9 cellular contexts compared by ENCODE assay signal in the genomic region with DNA sequence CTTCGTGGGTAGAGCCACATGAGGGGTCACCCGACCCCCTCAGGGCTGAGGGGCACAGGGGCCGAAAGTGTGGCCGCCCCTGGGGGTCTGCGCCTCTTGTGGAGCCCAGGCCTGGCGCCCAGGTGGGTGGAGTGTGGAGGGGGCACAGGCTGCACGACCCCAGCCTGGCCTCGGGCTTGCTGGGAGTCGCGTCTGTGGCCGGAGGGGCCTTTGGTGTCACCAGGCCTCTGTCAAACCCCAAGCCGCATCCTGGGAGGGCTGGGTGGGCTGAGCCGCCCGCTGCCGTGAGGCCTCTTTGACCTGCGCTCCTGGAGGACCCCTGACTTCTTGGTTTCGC.
DNase-seq lines count a peak whose midpoint lies in the region; ATAC-seq and TF ChIP-seq lines count a peak whose summit lies in the region.
"Had no signal": no experiment of that assay in that cellular context is flagged by ENCODE, and none has a peak within 500 bp of the region (broad histone marks: within the 10 kb centered on the region; RNA-seq: fewer than 3 reads in every experiment).

No MANE protein-coding gene starts in this region.

- no peaks in the 10 kb centered on the region for H3K9me3 Mint-ChIP-seq in chondrocyte (ENCODE audit: low read depth)

- H3K4me3 ChIP-seq in SK-N-SH (ENCODE audit: low read depth in 2 of 2, low read length in 1 of 2), result peak overlapping the region in 1 of 2 experiments; percentile 49; a peak in 2 of 4 replicates
- H3K4me3 ChIP-seq in lower lobe of right lung, result peak overlapping the region; percentile 49
- peak overlapping the region; percentile 62 for H3K4me3 ChIP-seq in thoracic aorta

- intact Hi-C loops in lower lobe of right lung (cut with DNase I), result no loop called here

- H3K27ac ChIP-seq in SK-N-SH (ENCODE audit: low read depth in 2 of 2, low read length in 1 of 2) (peak overlapping the region; percentile 65 to 85; a peak in 3 of 4 replicates), lower lobe of right lung (peak overlapping the region; percentile 90), thoracic aorta (peak overlapping the region; percentile 69 to 80)

- CTCF ChIA-PET in SK-N-SH (lab: Yijun Ruan, JAX), result interaction anchor here (0.9 to 1.5 kb wide), 4 partner anchors 20 to 248 kb away, joined by 3 to 5 read pairs (median 4); no protein-coding TSS in a partner anchor

- H3K4me3 Mint-ChIP-seq in chondrocyte (ENCODE audit: unreplicated experiment), result no peak overlapping the region

- 75% methylated on average over 8 of the region's 17 CpGs for WGBS in SK-N-SH (ENCODE audit: low lambda C conversion rate)

- DNase-seq in SK-N-SH (no peak), chondrocyte (ENCODE audit: low spot score) (peak; percentile 70), lower lobe of right lung (peak; percentile 59), thoracic aorta (ENCODE audit: low spot score) (no peak), NOMO-1 treated with DMSO at 0.1 percent for 48 hours (lab: John Stamatoyannopoulos, UW; ENCODE audit: unreplicated experiment) (no peak), NCI-H748 (lab: John Stamatoyannopoulos, UW; ENCODE audit: unreplicated experiment) (no peak)
- DNase-seq in stimulated activated CD4-positive, alpha-beta T cell treated with anti-CD3 and anti-CD28 coated beads, Interleukin-12 subunit alpha, Interleukin-12 subunit beta, amount 100 ng/mL, for 4 hours, result no peak
- DNase-seq: NCI-H1092 had no signal

- H4K20me1 ChIP-seq in SK-N-SH (ENCODE audit: insufficient read depth), result no peaks in the 10 kb centered on the region

- peaks cover 27% of the 10 kb centered on the region for H3K4me1 Mint-ChIP-seq in chondrocyte (ENCODE audit: low read depth)

- no peak overlapping the region; the same call in 1 of the 2 replicates for H3K9ac ChIP-seq in SK-N-SH

- no peaks in the 10 kb centered on the region for H3K27me3 Mint-ChIP-seq in chondrocyte (ENCODE audit: low read depth)

- H3F3A ChIP-seq in SK-N-SH (replicated peaks; ENCODE audit: insufficient read depth), result peaks cover 5% of the 10 kb centered on the region

- TF ChIP-seq RAD21 in SK-N-SH (IDR thresholded peaks at IDR 0.05; ENCODE audit: low read length), result no peak

- TF ChIP-seq EP300 in SK-N-SH (IDR thresholded peaks at IDR 0.05; ENCODE audit: borderline replicate concordance in 1 of 2, low read depth in 1 of 2, low read length in 1 of 2), result no peak

- H3K4me1 ChIP-seq in SK-N-SH (ENCODE audit: control insufficient read depth in 1 of 2, insufficient read depth in 2 of 2, low read depth in 1 of 2, low read length in 1 of 2) (peaks cover 0 to 33% of the 10 kb centered on the region in 2 experiments; a peak in 2 of 4 replicates), lower lobe of right lung (peaks cover 42% of the 10 kb centered on the region), thoracic aorta (ENCODE audit: control insufficient read depth in 1 of 2, low read depth in 2 of 2) (peaks cover 0 to 18% of the 10 kb centered on the region in 2 donors)

- no peaks in the 10 kb centered on the region for H3K79me2 ChIP-seq in SK-N-SH (ENCODE audit: insufficient read depth)

- no peaks in the 10 kb centered on the region for H3K9me2 ChIP-seq in SK-N-SH

- H2AFZ ChIP-seq in SK-N-SH (ENCODE audit: low read depth), result peak overlapping the region; percentile 78; the same call in 1 of the 2 replicates

- no peak for TF ChIP-seq CTCF in SK-N-SH (IDR thresholded peaks at IDR 0.05)
- no peak for TF ChIP-seq CTCF in chondrocyte (IDR thresholded peaks at IDR 0.05)
- no peak for TF ChIP-seq CTCF in lower lobe of right lung (IDR thresholded peaks at IDR 0.05)
- no peak for TF ChIP-seq CTCF in thoracic aorta (IDR thresholded peaks at IDR 0.05)

- H3K9me3 ChIP-seq in SK-N-SH (no peaks in the 10 kb centered on the region), lower lobe of right lung (no peaks in the 10 kb centered on the region), thoracic aorta (no peaks in the 10 kb centered on the region)

- H3K36me3 ChIP-seq in SK-N-SH (replicated peaks in 1 of 2; ENCODE audit: control insufficient read depth in 1 of 2, insufficient read depth in 2 of 2, low read length in 1 of 2) (no peaks in the 10 kb centered on the region), lower lobe of right lung (peaks cover 6% of the 10 kb centered on the region), thoracic aorta (no peaks in the 10 kb centered on the region)

- H3K27ac Mint-ChIP-seq in chondrocyte (ENCODE audit: unreplicated experiment), result peak overlapping the region; percentile 89

- POLR2A ChIA-PET in SK-N-SH (lab: Yijun Ruan, JAX), result no interaction called here

- H3K4me2 ChIP-seq in SK-N-SH, result no peak overlapping the region; the same call in 1 of the 2 replicates

- ATAC-seq in SK-N-SH treated with all-trans-retinoic acid at 6 μM for 48 hours (no peak), lower lobe of right lung (no peak), thoracic aorta (ENCODE audit: insufficient number of reproducible peaks, low FRiP score, low read depth) (no peak)

- H3K27me3 ChIP-seq in SK-N-SH (ENCODE audit: insufficient read depth) (no peaks in the 10 kb centered on the region), lower lobe of right lung (ENCODE audit: low read depth) (no peaks in the 10 kb centered on the region), thoracic aorta (replicated peaks; ENCODE audit: insufficient read depth) (no peaks in the 10 kb centered on the region)

- no peaks in the 10 kb centered on the region for H3K36me3 Mint-ChIP-seq in chondrocyte (ENCODE audit: low read depth)

TF ChIP-seq in SK-N-SH, 30 proteins besides CTCF, POLR2A, EP300 and RAD21:
- TF ChIP-seq FOSL2 (IDR thresholded peaks at IDR 0.05; ENCODE audit: borderline replicate concordance, low read depth) (no peak), GATA2 (CRISPR knock-in tag; IDR thresholded peaks at IDR 0.05) (no peak)

TF ChIP-seq in SK-N-SH treated with all-trans-retinoic acid at 6 μM for 48 hours, 23 proteins besides CTCF, POLR2A, EP300 and RAD21:
- TF ChIP-seq TCF4 (CRISPR knock-in tag; IDR thresholded peaks at IDR 0.05; ENCODE audit: borderline replicate concordance) (no peak), ARNTL (CRISPR knock-in tag; IDR thresholded peaks at IDR 0.05; ENCODE audit: borderline replicate concordance, low read depth) (no peak), ZNF565 (CRISPR knock-in tag; conservative IDR thresholded peaks at IDR 0.05; ENCODE audit: low read depth) (no peak), PPARA (CRISPR knock-in tag; IDR thresholded peaks at IDR 0.05; ENCODE audit: borderline replicate concordance) (no peak), ZFP3 (CRISPR knock-in tag; IDR thresholded peaks at IDR 0.05) (no peak), CSDC2 (CRISPR knock-in tag; IDR thresholded peaks at IDR 0.05) (no peak), ZNF70 (CRISPR knock-in tag; IDR thresholded peaks at IDR 0.05) (no peak), ESRRG (CRISPR knock-in tag; IDR thresholded peaks at IDR 0.05) (no peak), RARB (CRISPR knock-in tag; IDR thresholded peaks at IDR 0.05) (no peak), GLIS3 (CRISPR knock-in tag; IDR thresholded peaks at IDR 0.05) (no peak), ZC3H10 (CRISPR knock-in tag; IDR thresholded peaks at IDR 0.05) (no peak), ISL1 (CRISPR knock-in tag; IDR thresholded peaks at IDR 0.05) (no peak), SNAI2 (CRISPR knock-in tag; IDR thresholded peaks at IDR 0.05) (no peak), BACH2 (CRISPR knock-in tag; IDR thresholded peaks at IDR 0.05; ENCODE audit: borderline replicate concordance) (no peak)
- TF ChIP-seq, protein P1, sequence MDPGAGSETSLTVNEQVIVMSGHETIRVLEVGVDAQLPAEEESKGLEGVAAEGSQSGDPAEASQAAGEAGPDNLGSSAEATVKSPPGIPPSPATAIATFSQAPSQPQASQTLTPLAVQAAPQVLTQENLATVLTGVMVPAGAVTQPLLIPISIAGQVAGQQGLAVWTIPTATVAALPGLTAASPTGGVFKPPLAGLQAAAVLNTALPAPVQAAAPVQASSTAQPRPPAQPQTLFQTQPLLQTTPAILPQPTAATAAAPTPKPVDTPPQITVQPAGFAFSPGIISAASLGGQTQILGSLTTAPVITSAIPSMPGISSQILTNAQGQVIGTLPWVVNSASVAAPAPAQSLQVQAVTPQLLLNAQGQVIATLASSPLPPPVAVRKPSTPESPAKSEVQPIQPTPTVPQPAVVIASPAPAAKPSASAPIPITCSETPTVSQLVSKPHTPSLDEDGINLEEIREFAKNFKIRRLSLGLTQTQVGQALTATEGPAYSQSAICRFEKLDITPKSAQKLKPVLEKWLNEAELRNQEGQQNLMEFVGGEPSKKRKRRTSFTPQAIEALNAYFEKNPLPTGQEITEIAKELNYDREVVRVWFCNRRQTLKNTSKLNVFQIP (CRISPR knock-in tag; IDR thresholded peaks at IDR 0.05; ENCODE audit: borderline replicate concordance, low read depth), result no peak
- TF ChIP-seq, protein P2, sequence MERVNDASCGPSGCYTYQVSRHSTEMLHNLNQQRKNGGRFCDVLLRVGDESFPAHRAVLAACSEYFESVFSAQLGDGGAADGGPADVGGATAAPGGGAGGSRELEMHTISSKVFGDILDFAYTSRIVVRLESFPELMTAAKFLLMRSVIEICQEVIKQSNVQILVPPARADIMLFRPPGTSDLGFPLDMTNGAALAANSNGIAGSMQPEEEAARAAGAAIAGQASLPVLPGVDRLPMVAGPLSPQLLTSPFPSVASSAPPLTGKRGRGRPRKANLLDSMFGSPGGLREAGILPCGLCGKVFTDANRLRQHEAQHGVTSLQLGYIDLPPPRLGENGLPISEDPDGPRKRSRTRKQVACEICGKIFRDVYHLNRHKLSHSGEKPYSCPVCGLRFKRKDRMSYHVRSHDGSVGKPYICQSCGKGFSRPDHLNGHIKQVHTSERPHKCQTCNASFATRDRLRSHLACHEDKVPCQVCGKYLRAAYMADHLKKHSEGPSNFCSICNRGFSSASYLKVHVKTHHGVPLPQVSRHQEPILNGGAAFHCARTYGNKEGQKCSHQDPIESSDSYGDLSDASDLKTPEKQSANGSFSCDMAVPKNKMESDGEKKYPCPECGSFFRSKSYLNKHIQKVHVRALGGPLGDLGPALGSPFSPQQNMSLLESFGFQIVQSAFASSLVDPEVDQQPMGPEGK (CRISPR knock-in tag; IDR thresholded peaks at IDR 0.05; ENCODE audit: borderline replicate concordance), result no peak

Comparison
In these comparisons a context has a peak if more than half of its experiments do, and no peak if none do; other contexts are left out.
1. DNase-seq: peak in chondrocyte (single experiment) and lower lobe of right lung (single experiment); none in SK-N-SH (single experiment), thoracic aorta (single experiment), stimulated activated CD4-positive, alpha-beta T cell treated with anti-CD3 and anti-CD28 coated beads, Interleukin-12 subunit alpha, Interleukin-12 subunit beta, amount 100 ng/mL, for 4 hours (single experiment), NOMO-1 treated with DMSO at 0.1 percent for 48 hours (single experiment) and NCI-H748 (single experiment).
2. Peak in every context shown above with its lines, with median percentiles within 50 percentile points of each other: H3K27ac ChIP-seq.